In genomic region chr4:117370944-117371665, GRCh38 we compare ENCODE assay signal across 1 cellular context.
TF ChIP-seq lines count a peak whose summit lies in the region.

No MANE protein-coding gene starts in this region.

TF ChIP-seq in GM23338, 12 proteins besides CTCF, POLR2A, EP300 and RAD21 (continued from another document):
- no peak for TF ChIP-seq ZNF462 (CRISPR knock-in tag; IDR thresholded peaks at IDR 0.05)
TF ChIP-seq in GM23338: peak in this region for 0.
